Comparison of ENCODE assay signal across 8 cellular contexts in the genomic region with DNA sequence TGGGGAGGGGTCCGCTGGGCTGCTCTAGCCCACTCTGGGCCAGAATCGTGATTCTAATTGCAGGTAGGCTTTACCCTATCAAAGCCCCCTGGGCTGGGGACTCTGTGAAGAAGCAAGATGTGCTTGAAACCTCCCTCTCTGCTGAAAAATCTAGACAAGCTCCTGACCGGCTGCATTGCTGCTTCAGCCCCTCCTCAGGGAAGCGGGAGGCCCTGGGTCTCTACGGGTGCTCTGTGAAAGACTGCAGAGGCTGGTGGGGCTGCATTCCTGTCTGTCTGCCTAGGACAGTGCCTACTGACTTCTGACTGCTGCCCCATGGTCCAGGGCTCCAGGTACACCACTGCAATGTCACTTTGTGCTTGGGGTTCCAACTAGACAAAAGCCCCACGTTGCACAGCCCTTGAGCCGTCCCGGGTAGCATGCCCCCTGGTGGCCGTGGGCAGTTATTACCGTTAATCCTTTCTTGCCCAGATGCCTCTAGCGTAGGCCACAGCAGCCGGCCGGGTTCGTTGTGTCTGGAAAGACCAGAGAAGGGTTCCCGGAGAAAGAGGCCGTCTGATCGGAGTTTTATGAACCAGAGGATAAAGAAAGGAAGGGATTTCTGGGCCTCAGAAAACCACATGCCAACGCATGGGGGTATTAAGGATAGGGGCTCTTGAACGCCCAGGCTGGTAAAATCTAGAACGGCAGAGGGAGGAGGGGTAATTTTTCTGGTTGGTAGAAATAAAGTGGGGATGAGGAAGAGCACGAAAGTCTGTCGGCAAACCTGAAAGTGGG. TPM values are rescaled to one million over a fixed set of nuclear protein-coding genes. Genes with fewer than 3 reads are reported as not detected.
A peak's percentile ranks its signal among the peaks of the same experiment; 100 is the strongest.
DNase-seq lines count a peak whose midpoint lies in the region; ATAC-seq, FAIRE-seq and TF ChIP-seq lines count a peak whose summit lies in the region.
"Had no signal": no experiment of that assay in that cellular context is flagged by ENCODE, and none has a peak within 500 bp of the region (broad histone marks: within the 10 kb centered on the region; RNA-seq: fewer than 3 reads in every experiment).

No MANE protein-coding gene starts in this region.

- H3K27ac ChIP-seq in pancreas, result no peak overlapping the region

- H3K36me3 Mint-ChIP-seq in HFFc6 (ENCODE audit: low read depth), result no peaks in the 10 kb centered on the region

- 46 to 60% methylated on average over 22 of the region's 22 CpGs for WGBS in pancreas, 2 donors

- H3K4me3 ChIP-seq in pancreas, result no peak overlapping the region

- H3K4me3 Mint-ChIP-seq in HFFc6, result no peak overlapping the region
- H3K4me3 Mint-ChIP-seq: dendritic cell treated with granulocyte-macrophage colony-stimulating factor and Interleukin-4, amounts not matched to agents 40 ng/mL and 50 ng/mL, for 4 days had no signal

- H3K27me3 Mint-ChIP-seq in HFFc6 (ENCODE audit: insufficient read depth), result peaks cover 19% of the 10 kb centered on the region

- ATAC-seq in pancreas, result peak; percentile 60 to 88 (median 85)

- H3K9me3 Mint-ChIP-seq in HFFc6, result no peaks in the 10 kb centered on the region
- H3K9me3 Mint-ChIP-seq: dendritic cell treated with granulocyte-macrophage colony-stimulating factor and Interleukin-4, amounts not matched to agents 40 ng/mL and 50 ng/mL, for 4 days had no signal

- peaks cover 7% of the 10 kb centered on the region; the same call in 1 of the 2 replicates for H3K4me1 Mint-ChIP-seq in HFFc6 (ENCODE audit: low read depth)

- H3K27me3 ChIP-seq in pancreas, result no peaks in the 10 kb centered on the region

- intact Hi-C loops in pancreas (cut with DNase I), result no loop called here

- peak; percentile 89 for TF ChIP-seq CTCF in GM12873 (IDR thresholded peaks at IDR 0.05; ENCODE audit: insufficient read depth, low read depth, low read length, missing control alignments)
- TF ChIP-seq CTCF in HFFc6 (IDR thresholded peaks at IDR 0.05), result peak; percentile 94
- TF ChIP-seq CTCF in pancreas (IDR thresholded peaks at IDR 0.05), result peak; percentile 53 to 72 (median 67)

- TF ChIP-seq POLR2A in erythroblast (IDR thresholded peaks at IDR 0.05; ENCODE audit: low read length), result no peak

- H3K4me1 ChIP-seq in pancreas, result no peaks in the 10 kb centered on the region

- FAIRE-seq in pancreas (lab: Jason Lieb, UNC), result no peak

- H3K36me3 ChIP-seq in pancreas, result no peaks in the 10 kb centered on the region

- DNase-seq in HFFc6 (no peak), NCI-H345 treated with DMSO at 0.1 percent for 48 hours (lab: John Stamatoyannopoulos, UW; ENCODE audit: unreplicated experiment) (peak; percentile 19), erythroblast (lab: John Stamatoyannopoulos, UW) (peak; percentile 60 to 74), pancreas (peak in 4 of 6 donors; percentile 12 to 85 (median 52)), NCI-H226 (no peak)
- peak; percentile 82 for DNase-seq in activated CD8-positive, alpha-beta memory T cell treated with anti-CD3 and anti-CD28 coated beads for 24 hours

- H3K27ac Mint-ChIP-seq in HFFc6, result no peak overlapping the region
- H3K27ac Mint-ChIP-seq: dendritic cell treated with granulocyte-macrophage colony-stimulating factor and Interleukin-4, amounts not matched to agents 40 ng/mL and 50 ng/mL, for 4 days had no signal

- H3K9me3 ChIP-seq in pancreas, result no peaks in the 10 kb centered on the region

RNA-seq across cellular contexts. Expression of gene C1QL2, which starts 15.9 kb away (rescaled TPM):
- not detected for total RNA-seq in HFFc6 (2021; fragmentation: NEBNext Ultra II Directional; extraction: Animal tissue kit (Norgen Biotek cat#: 25700))
- under 1 TPM in 1 of 6 donors, not detected in 5; 0.09 TPM for total RNA-seq in pancreas
- under 1 TPM; 0.07 to 0.15 TPM for polyA plus RNA-seq in pancreas

RNA-seq across cellular contexts. Expression of gene STEAP3, which starts 49.2 kb away (rescaled TPM):
- total RNA-seq in HFFc6 (2021; fragmentation: NEBNext Ultra II Directional; extraction: Animal tissue kit (Norgen Biotek cat#: 25700)), result 10 to 100 TPM; 20.7 to 37.3 (median 30.9) TPM
- 10 to 100 TPM; 15.4 to 28.2 (median 20.9) TPM for total RNA-seq in pancreas
- 1 to 10 TPM; 6.6 to 9.8 TPM for polyA plus RNA-seq in pancreas

Comparison
In these comparisons a context has a peak if more than half of its experiments do, and no peak if none do; other contexts are left out.
1. DNase-seq: peak in NCI-H345 treated with DMSO at 0.1 percent for 48 hours (single experiment), activated CD8-positive, alpha-beta memory T cell treated with anti-CD3 and anti-CD28 coated beads for 24 hours (single experiment), erythroblast (2 of 2) and pancreas (4 of 6); none in HFFc6 (single experiment) and NCI-H226 (single experiment).
2. Peak in every context shown above with its lines, with median percentiles within 50 percentile points of each other: CTCF ChIP-seq.